In the genomic region with DNA sequence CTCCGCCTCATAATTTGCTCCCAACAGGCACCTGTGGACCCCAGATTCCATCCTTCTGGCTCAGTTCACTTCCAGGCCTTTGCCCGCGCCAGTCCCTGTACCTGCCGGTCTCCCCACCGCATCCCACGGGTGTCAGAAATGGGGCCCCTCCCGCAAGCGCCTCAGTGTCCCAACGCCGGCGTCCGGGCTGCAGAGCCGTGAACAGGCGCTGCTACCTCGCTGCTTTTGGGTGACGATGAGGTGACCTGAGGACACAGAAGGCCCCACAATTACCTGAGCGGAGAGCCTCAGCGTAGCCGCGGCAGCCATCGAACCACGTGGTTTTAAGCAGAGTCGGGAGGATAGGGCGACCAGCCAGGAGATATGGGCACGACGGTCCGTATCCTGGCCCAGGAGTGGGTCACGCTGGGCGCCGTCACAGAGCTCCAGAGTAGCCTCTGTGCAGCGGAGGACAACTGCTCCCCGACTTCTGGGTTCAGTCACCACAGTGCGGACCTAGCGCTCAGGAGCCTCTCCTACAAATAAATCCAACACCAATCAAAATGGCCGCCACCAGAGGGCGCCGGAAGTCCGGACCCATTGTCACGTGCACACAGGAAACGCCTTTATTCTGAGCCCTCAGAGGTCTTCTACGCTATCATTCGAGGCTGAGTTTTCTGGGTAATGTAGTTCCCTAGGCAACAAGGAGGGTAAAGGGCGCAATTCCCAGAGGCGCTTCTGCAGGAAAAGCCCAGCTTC, we compare ENCODE assay signal across 8 cellular contexts.
DNase-seq lines count a peak whose midpoint lies in the region; ATAC-seq lines count a peak whose summit lies in the region.

ZNF814 (minus strand) TSS at position 544 of the 738 bp plus-strand sequence; CDS start at position 309, 235 bp downstream.

- peaks cover 10% of the 10 kb centered on the region for H3K36me3 Mint-ChIP-seq in effector memory CD8-positive, alpha-beta T cell (ENCODE audit: insufficient read depth)
- H3K36me3 Mint-ChIP-seq in memory B cell = peaks cover 26% of the 10 kb centered on the region

- H3K4me3 Mint-ChIP-seq in effector memory CD8-positive, alpha-beta T cell = peak within 1 kb of the TSS; percentile 91
- peak within 1 kb of the TSS; percentile 92 for H3K4me3 Mint-ChIP-seq in memory B cell

- H3K4me2 ChIP-seq in BLaER1 = peak within 1 kb of the TSS; percentile 87

- no peaks in the 10 kb centered on the region for H3K27me3 Mint-ChIP-seq in effector memory CD8-positive, alpha-beta T cell
- H3K27me3 Mint-ChIP-seq in memory B cell = no peaks in the 10 kb centered on the region

- peak within 1 kb of the TSS; percentile 80 to 86 for H3K27ac Mint-ChIP-seq in effector memory CD8-positive, alpha-beta T cell
- peak within 1 kb of the TSS; percentile 89 for H3K27ac Mint-ChIP-seq in memory B cell

- H3K9me3 Mint-ChIP-seq in effector memory CD8-positive, alpha-beta T cell = peaks cover 12 to 21% of the 10 kb centered on the region in 2 donors
- H3K9me3 Mint-ChIP-seq in memory B cell = peaks cover 2% of the 10 kb centered on the region

- H3K36me3 ChIP-seq in BLaER1 = peaks cover 37% of the 10 kb centered on the region

- peak within 1 kb of the TSS; percentile 87 for H3K4me3 ChIP-seq in BLaER1

- H3K27ac ChIP-seq in BLaER1 = peak within 1 kb of the TSS; percentile 91

- H3K9ac ChIP-seq in BLaER1 = peak within 1 kb of the TSS; percentile 93

- no peaks in the 10 kb centered on the region for H3K27me3 ChIP-seq in BLaER1

- peaks cover 11 to 22% of the 10 kb centered on the region in 2 donors for H3K4me1 Mint-ChIP-seq in effector memory CD8-positive, alpha-beta T cell (ENCODE audit: low read depth in 2 of 2)
- H3K4me1 Mint-ChIP-seq in memory B cell = peaks cover 18% of the 10 kb centered on the region

- H3K4me1 ChIP-seq in BLaER1 = peaks cover 13% of the 10 kb centered on the region

- peak; percentile 55 for DNase-seq in NCI-H226
- peak; percentile 53 to 70 for DNase-seq in activated CD8-positive, alpha-beta memory T cell treated with anti-CD3 and anti-CD28 coated beads for 4 hours (ENCODE audit: low read depth in 2 of 2)
- DNase-seq in effector memory CD8-positive, alpha-beta T cell = peak; percentile 51 to 82 (median 60)
- peak; percentile 80 to 84 for DNase-seq in memory B cell (ENCODE audit: low spot score in 2 of 2)
- peak; percentile 64 to 70 (median 66) for DNase-seq in stimulated activated CD4-positive, alpha-beta T cell treated with anti-CD3 and anti-CD28 coated beads, TNF-alpha, amount 100 ng/mL, for 4 hours (ENCODE audit: low read depth in 3 of 3)

- H4K20me1 ChIP-seq in BLaER1 = no peaks in the 10 kb centered on the region

- ATAC-seq in GM21447 (IDR thresholded peaks at IDR 0.05; ENCODE audit: unreplicated experiment) (peak; percentile 84), memory B cell (ENCODE audit: low read depth) (peak; percentile 93), HG03457 (IDR thresholded peaks at IDR 0.05; ENCODE audit: unreplicated experiment) (no peak)
- peak; percentile 92 for ATAC-seq in effector memory CD8-positive, alpha-beta T cell (replicated peaks)

- H3K9me3 ChIP-seq in BLaER1 = peaks cover 44% of the 10 kb centered on the region
